Comparison of ENCODE assay signal across 8 cellular contexts in genomic region chr16:31455601-31456314, GRCh38. TPM values are rescaled to one million over a fixed set of nuclear protein-coding genes. Genes with fewer than 3 reads are reported as not detected.
A peak's percentile ranks its signal among the peaks of the same experiment; 100 is the strongest.
DNase-seq lines count a peak whose midpoint lies in the region; ATAC-seq and TF ChIP-seq lines count a peak whose summit lies in the region.

No MANE protein-coding gene starts in this region.

- POLR2A ChIA-PET in AG04449 (lab: Yijun Ruan, JAX) = interaction anchor here (2.2 kb wide), 1 partner anchor 276 kb away, joined by 6 read pairs; the partner anchor contains the start of gene FUS

- H3K27ac Mint-ChIP-seq in immature natural killer cell = peak overlapping the region; percentile 20 to 83 (median 49)

- peaks cover 0 to 3% (median 0%) of the 10 kb centered on the region in 3 donors for H3K36me3 Mint-ChIP-seq in immature natural killer cell

- ATAC-seq in left lobe of liver = no peak
- no peak for ATAC-seq in GM19023 (IDR thresholded peaks at IDR 0.05; ENCODE audit: unreplicated experiment)
- ATAC-seq in GM19395 (IDR thresholded peaks at IDR 0.05; ENCODE audit: unreplicated experiment) = no peak
- no peak for ATAC-seq in HG03442 (IDR thresholded peaks at IDR 0.05; ENCODE audit: unreplicated experiment)

- TF ChIP-seq CTCF in AG04449 (IDR thresholded peaks at IDR 0.05; ENCODE audit: insufficient read depth, low read length, missing control alignments) = peak; percentile 6
- peak; percentile 48 for TF ChIP-seq CTCF in GM12872 (IDR thresholded peaks at IDR 0.05; ENCODE audit: insufficient read depth, low read depth, low read length)

- H3K27me3 Mint-ChIP-seq in immature natural killer cell (ENCODE audit: low read depth in 3 of 3) = peaks cover 0 to 15% (median 3%) of the 10 kb centered on the region in 3 donors

- no peak for DNase-seq in AG04449 (ENCODE audit: low read depth, low spot score)
- peak; percentile 22 for DNase-seq in activated CD4-positive, alpha-beta T cell treated with anti-CD3 and anti-CD28 coated beads, Interleukin-2, amount 50 U/mL, for 4 hours
- no peak for DNase-seq in immature natural killer cell
- no peak for DNase-seq in left lobe of liver (ENCODE audit: low spot score)

- CTCF ChIA-PET in AG04449 (lab: Yijun Ruan, JAX) = interaction anchor here (0.8 to 11.7 kb wide), 5 partner anchors 8 to 502 kb away, joined by 3 to 134 read pairs (median 3); partner anchors contain the start of gene ZNF843

- H3K4me1 Mint-ChIP-seq in immature natural killer cell = peaks cover 61 to 69% of the 10 kb centered on the region in 2 donors

- no peak overlapping the region for H3K4me3 ChIP-seq in AG04449 (ENCODE audit: low read depth, low read length)

- peak overlapping the region in 4 of 5 donors; percentile 38 to 53 (median 42) for H3K4me3 Mint-ChIP-seq in immature natural killer cell

- H3K9me3 Mint-ChIP-seq in immature natural killer cell = no peaks in the 10 kb centered on the region

RNA-seq across cellular contexts. Expression of gene ARMC5, which starts 3.5 kb away (rescaled TPM):
- polyA plus RNA-seq in immature natural killer cell = 10 to 100 TPM; 11.1 to 16.2 (median 14.2) TPM
- 25.1 TPM for total RNA-seq in left lobe of liver

RNA-seq across cellular contexts. Expression of gene ZNF843, which starts 13.2 kb away (rescaled TPM):
- under 1 TPM in 2 of 3 donors, not detected in 1; 0.10 to 0.17 TPM for polyA plus RNA-seq in immature natural killer cell
- total RNA-seq in left lobe of liver = 0.65 TPM

RNA-seq across cellular contexts. Expression of gene TGFB1I1, which starts 16.2 kb away (rescaled TPM):
- under 1 TPM in 2 of 3 donors, not detected in 1; 0.32 to 0.53 TPM for polyA plus RNA-seq in immature natural killer cell
- 3.1 TPM for total RNA-seq in left lobe of liver

RNA-seq across cellular contexts. Expression of gene SLC5A2, which starts 27.2 kb away (rescaled TPM):
- 1 to 10 TPM in 1 of 3 donors, under 1 TPM in 1, not detected in 1; 0.72 to 1.9 TPM for polyA plus RNA-seq in immature natural killer cell
- total RNA-seq in left lobe of liver = 0.15 TPM

RNA-seq across cellular contexts. Expression of gene COX6A2, which starts 27.6 kb away (rescaled TPM):
- polyA plus RNA-seq in immature natural killer cell = 1 to 10 TPM in 2 of 3 donors, not detected in 1; 1.5 to 1.8 TPM
- total RNA-seq in left lobe of liver = 3.1 TPM

Comparison
In these comparisons a context has a peak if more than half of its experiments do, and no peak if none do; other contexts are left out.
1. DNase-seq: peak in activated CD4-positive, alpha-beta T cell treated with anti-CD3 and anti-CD28 coated beads, Interleukin-2, amount 50 U/mL, for 4 hours (2 of 2); none in AG04449 (single experiment), immature natural killer cell (0 of 3) and left lobe of liver (single experiment).